ENCODE assay signal across 23 cellular contexts in genomic region chr19:33613601-33614000, GRCh38. TPM values are rescaled to one million over a fixed set of nuclear protein-coding genes. Genes with fewer than 3 reads are reported as not detected.
"Had no signal": no experiment of that assay in that cellular context is flagged by ENCODE, and none has a peak within 500 bp of the region (broad histone marks: within the 10 kb centered on the region; RNA-seq: fewer than 3 reads in every experiment).

No MANE protein-coding gene starts in this region.

- DNase-seq: Kasumi-1, MM.1S, MV-4-11, NCI-H1048, NCI-H1105, NCI-H1417, NCI-H1436 treated with DMSO at 0.1 percent for 48 hours, NCI-H1694, NCI-H187 treated with DMSO at 0.1 percent for 48 hours, NCI-H2029 treated with DMSO at 0.1 percent for 48 hours, NCI-H226, NCI-H446, NCI-H510A, NCI-H526 treated with DMSO at 0.1 percent for 48 hours, Right ventricle myocardium superior, RPMI8226, SIG-M5 had no signal

- H3K4me1 ChIP-seq: SJSA1 had no signal

- H3K9me3 ChIP-seq: SJSA1 had no signal

- H3K36me3 ChIP-seq: SJSA1 had no signal

- ATAC-seq: K562 had no signal

- H3K4me3 ChIP-seq: K562, SJSA1, SK-N-MC had no signal

- H3K27ac ChIP-seq: HL-60, KMS-11, SJSA1, SK-N-MC had no signal

RNA-seq across cellular contexts. Expression of gene CHST8, which starts 8.2 kb away (rescaled TPM):
- total RNA-seq: M059J, Right ventricle myocardium superior, SJSA1 had no signal
